Comparison of ENCODE assay signal across 12 cellular contexts in the genomic region with DNA sequence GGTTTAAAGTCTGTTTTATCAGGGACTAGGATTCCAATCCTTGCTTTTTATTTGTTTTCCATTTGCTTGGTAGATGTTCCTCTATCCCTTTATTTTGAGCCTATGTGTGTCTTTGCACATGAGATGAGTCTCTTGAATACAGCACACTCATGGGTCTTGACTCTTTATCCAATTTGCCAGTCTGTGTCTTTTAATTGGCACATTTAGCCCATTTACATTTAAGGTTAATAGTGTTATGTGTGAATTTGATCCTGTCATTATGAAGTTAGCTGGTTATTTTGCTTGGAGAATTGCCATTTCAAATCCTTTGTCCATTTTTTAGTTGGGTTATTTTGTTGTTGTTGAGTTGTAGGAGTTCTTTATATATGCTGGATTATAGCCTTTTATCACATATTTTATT. TPM values are rescaled to one million over a fixed set of nuclear protein-coding genes. Genes with fewer than 3 reads are reported as not detected.
"Had no signal": no experiment of that assay in that cellular context is flagged by ENCODE, and none has a peak within 500 bp of the region (broad histone marks: within the 10 kb centered on the region; RNA-seq: fewer than 3 reads in every experiment).

No MANE protein-coding gene starts in this region.

RNA-seq across cellular contexts. Expression of a gene that starts 9.8 kb away (rescaled TPM):
- total RNA-seq: OCI-LY7, PC-3, PC-9, Peyer's patch, Right ventricle myocardium inferior, Right ventricle myocardium superior, RPMI7951, SJCRH30, SJSA1, T-cell had no signal
- polyA plus RNA-seq: SK-N-SH had no signal

RNA-seq across cellular contexts. Expression of a gene that starts 14.1 kb away (rescaled TPM):
- total RNA-seq: OCI-LY7, PC-3, PC-9, Peyer's patch, Right ventricle myocardium inferior, Right ventricle myocardium superior, RPMI7951, SJCRH30, SJSA1, SK-MEL-5, T-cell had no signal
- polyA plus RNA-seq: SK-N-SH had no signal

RNA-seq across cellular contexts. Expression of a gene that starts 24.5 kb away (rescaled TPM):
- total RNA-seq: OCI-LY7, PC-3, PC-9, Peyer's patch, Right ventricle myocardium inferior, Right ventricle myocardium superior, RPMI7951, SJCRH30, SJSA1, SK-MEL-5, T-cell had no signal
- polyA plus RNA-seq: SK-N-SH had no signal
